In the genomic region with DNA sequence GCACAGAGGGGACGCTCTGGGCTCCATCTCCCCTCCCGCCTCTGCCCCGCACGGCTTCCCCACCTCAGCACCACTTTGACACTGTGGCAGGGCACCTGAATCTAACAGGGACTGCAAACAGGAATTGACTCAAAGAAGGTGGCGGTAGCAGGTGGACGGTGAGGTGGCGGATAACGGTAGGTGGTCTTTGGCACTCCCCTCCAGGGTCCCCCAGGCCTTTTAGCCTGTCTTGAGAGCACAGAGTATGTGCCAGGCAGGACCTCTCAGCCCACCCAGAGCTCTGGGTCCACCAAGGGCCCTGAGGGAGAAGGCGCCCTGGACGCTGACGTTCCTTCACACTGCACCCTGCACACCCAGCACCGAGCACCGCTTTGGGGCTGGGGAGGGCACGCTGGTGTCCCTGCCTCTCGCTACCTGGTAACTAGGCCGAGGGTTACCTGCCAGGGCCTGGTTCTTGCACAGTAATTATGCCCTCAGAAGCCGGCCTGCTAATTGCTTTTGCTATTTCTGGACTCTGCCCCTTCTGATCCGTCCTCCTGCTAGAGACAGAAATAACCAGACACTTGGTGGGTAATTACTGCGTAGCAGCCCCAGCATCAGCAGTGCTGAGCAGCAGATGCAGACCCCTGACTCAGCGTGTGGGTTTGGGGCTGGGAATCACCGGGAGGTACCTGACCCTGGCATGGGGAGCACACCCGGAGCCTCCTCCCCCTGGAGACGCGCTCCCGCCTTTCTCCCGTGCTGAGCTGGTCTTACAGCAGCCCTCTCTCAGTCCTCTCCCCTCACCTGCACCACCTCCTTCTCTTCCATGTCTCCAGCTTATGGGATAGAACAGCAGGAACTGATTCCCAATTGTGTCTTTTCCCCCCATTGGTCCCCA, we compare ENCODE assay signal across 1 cellular context.
TF ChIP-seq lines count a peak whose summit lies in the region.

No MANE protein-coding gene starts in this region.

TF ChIP-seq in WTC11, 78 proteins besides CTCF, POLR2A, EP300 and RAD21 (continued from another document):
- no peak for TF ChIP-seq CREM (CRISPR knock-in tag; IDR thresholded peaks at IDR 0.05)
- TF ChIP-seq GTF2I (CRISPR knock-in tag; conservative IDR thresholded peaks at IDR 0.05): no peak
- TF ChIP-seq USF1 (CRISPR knock-in tag; IDR thresholded peaks at IDR 0.05): no peak
- no peak for TF ChIP-seq ERG (CRISPR knock-in tag; IDR thresholded peaks at IDR 0.05)
- TF ChIP-seq NFE2L1 (CRISPR knock-in tag; IDR thresholded peaks at IDR 0.05): no peak
- TF ChIP-seq ZNF423 (CRISPR knock-in tag; IDR thresholded peaks at IDR 0.05): no peak
- TF ChIP-seq MYBL2 (CRISPR knock-in tag; IDR thresholded peaks at IDR 0.05): no peak
- no peak for TF ChIP-seq PRDM15 (CRISPR knock-in tag; IDR thresholded peaks at IDR 0.05)
- no peak for TF ChIP-seq USF2 (CRISPR knock-in tag; IDR thresholded peaks at IDR 0.05)
- TF ChIP-seq, protein P1, sequence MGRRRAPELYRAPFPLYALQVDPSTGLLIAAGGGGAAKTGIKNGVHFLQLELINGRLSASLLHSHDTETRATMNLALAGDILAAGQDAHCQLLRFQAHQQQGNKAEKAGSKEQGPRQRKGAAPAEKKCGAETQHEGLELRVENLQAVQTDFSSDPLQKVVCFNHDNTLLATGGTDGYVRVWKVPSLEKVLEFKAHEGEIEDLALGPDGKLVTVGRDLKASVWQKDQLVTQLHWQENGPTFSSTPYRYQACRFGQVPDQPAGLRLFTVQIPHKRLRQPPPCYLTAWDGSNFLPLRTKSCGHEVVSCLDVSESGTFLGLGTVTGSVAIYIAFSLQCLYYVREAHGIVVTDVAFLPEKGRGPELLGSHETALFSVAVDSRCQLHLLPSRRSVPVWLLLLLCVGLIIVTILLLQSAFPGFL (CRISPR knock-in tag; IDR thresholded peaks at IDR 0.05; ENCODE audit: borderline replicate concordance): no peak
- no peak for TF ChIP-seq PRRX2 (CRISPR knock-in tag; IDR thresholded peaks at IDR 0.05)
- TF ChIP-seq ZMAT4 (CRISPR knock-in tag; IDR thresholded peaks at IDR 0.05): no peak
TF ChIP-seq in WTC11: peak in this region for 0.
